In genomic region chr2:210496512-210496911, GRCh38 we compare ENCODE assay signal across 13 cellular contexts. TPM values are rescaled to one million over a fixed set of nuclear protein-coding genes. Genes with fewer than 3 reads are reported as not detected.
DNase-seq lines count a peak whose midpoint lies in the region; ATAC-seq, FAIRE-seq and TF ChIP-seq lines count a peak whose summit lies in the region.
"Had no signal": no experiment of that assay in that cellular context is flagged by ENCODE, and none has a peak within 500 bp of the region (broad histone marks: within the 10 kb centered on the region; RNA-seq: fewer than 3 reads in every experiment).

No MANE protein-coding gene starts in this region.

- peaks cover 8% of the 10 kb centered on the region for H3K9me3 Mint-ChIP-seq in endothelial cell (ENCODE audit: unreplicated experiment)

- TF ChIP-seq CTCF in endothelial cell (IDR thresholded peaks at IDR 0.05; ENCODE audit: unreplicated experiment), result no peak

- no peak overlapping the region for H3K27ac Mint-ChIP-seq in endothelial cell (ENCODE audit: unreplicated experiment)

- FAIRE-seq in GM18507 (lab: Jason Lieb, UNC), result peak; percentile 61
- FAIRE-seq: G401.6 had no signal

- peaks cover 18% of the 10 kb centered on the region for H3K36me3 Mint-ChIP-seq in endothelial cell (ENCODE audit: low read depth, unreplicated experiment)

- H3K4me1 Mint-ChIP-seq in endothelial cell (ENCODE audit: unreplicated experiment), result peaks cover 12% of the 10 kb centered on the region

- DNase-seq in GM18507 (ENCODE audit: extremely low spot score, insufficient read length, low read depth) (no peak), SIG-M5 (lab: John Stamatoyannopoulos, UW) (peak; percentile 9), foreskin melanocyte (no peak), endothelial cell (ENCODE audit: low spot score) (no peak)
- DNase-seq in stimulated activated CD4-positive, alpha-beta T cell treated with anti-CD3 and anti-CD28 coated beads, Interleukin-12 subunit alpha, Interleukin-12 subunit beta, amount 100 ng/mL, for 4 hours, result no peak
- DNase-seq: activated CD4-positive, alpha-beta T cell treated with anti-CD3 and anti-CD28 coated beads for 48 hours; activated naive CD4-positive, alpha-beta T cell treated with anti-CD3 and anti-CD28 coated beads, Interleukin-2, amount 50 U/mL, for 16 hours; foreskin fibroblast; NCI-H2171 had no signal

- ATAC-seq in GM21447 (IDR thresholded peaks at IDR 0.05; ENCODE audit: unreplicated experiment), result peak; percentile 85
- ATAC-seq in HG03066 (IDR thresholded peaks at IDR 0.05; ENCODE audit: low read depth, unreplicated experiment), result peak; percentile 63
- ATAC-seq in HG02571 (IDR thresholded peaks at IDR 0.05; ENCODE audit: unreplicated experiment), result no peak

- H3K27me3 Mint-ChIP-seq in endothelial cell (ENCODE audit: unreplicated experiment), result peaks cover 2% of the 10 kb centered on the region

- H3K4me3 Mint-ChIP-seq in endothelial cell (ENCODE audit: unreplicated experiment), result no peak overlapping the region

RNA-seq across cellular contexts. Expression of gene LANCL1, which starts 20.0 kb away (rescaled TPM):
- 38.7 TPM for total RNA-seq in endothelial cell (ENCODE audit: unreplicated experiment)

RNA-seq across cellular contexts. Expression of gene CPS1, which starts 59.9 kb away (rescaled TPM):
- 31.5 TPM for total RNA-seq in endothelial cell (ENCODE audit: unreplicated experiment)
